8 cellular contexts compared by ENCODE assay signal in the genomic region with DNA sequence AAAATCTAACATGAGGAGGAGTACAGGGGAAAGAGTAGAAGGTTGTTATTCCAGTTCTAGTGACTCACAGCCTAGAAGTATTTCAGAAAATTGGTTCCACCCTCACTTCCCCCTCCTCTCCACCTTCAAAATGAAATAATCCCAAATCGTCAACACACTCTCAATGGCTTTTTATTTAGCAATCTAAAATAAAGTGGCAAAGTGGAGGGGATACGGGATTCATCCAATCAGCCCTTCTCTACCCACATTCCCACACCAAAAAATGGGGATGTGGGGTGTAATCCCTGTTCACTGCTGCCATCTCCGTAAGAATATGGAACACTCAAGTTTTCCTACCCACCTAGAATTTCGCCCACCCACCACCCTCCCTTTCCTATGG. TPM values are rescaled to one million over a fixed set of nuclear protein-coding genes. Genes with fewer than 3 reads are reported as not detected.
DNase-seq lines count a peak whose midpoint lies in the region; ATAC-seq lines count a peak whose summit lies in the region.

No MANE protein-coding gene starts in this region.

- POLR2A ChIA-PET in T-cell (lab: Charles Lee): no interaction called here

- H3K9me3 Mint-ChIP-seq in activated naive CD4-positive, alpha-beta T cell treated with anti-CD3 and anti-CD28 coated beads, Interleukin-2, amount 10 ng/mL, durations not matched to agents 7 days and 5 days: no peaks in the 10 kb centered on the region
- H3K9me3 Mint-ChIP-seq in activated naive CD4-positive, alpha-beta T cell treated with anti-CD3 and anti-CD28 coated beads, Interleukin-2, amount 50 U/mL, for 72 hours: no peaks in the 10 kb centered on the region
- H3K9me3 Mint-ChIP-seq in T-cell: no peaks in the 10 kb centered on the region

- no peaks in the 10 kb centered on the region for H3K36me3 Mint-ChIP-seq in activated naive CD4-positive, alpha-beta T cell treated with anti-CD3 and anti-CD28 coated beads, Interleukin-2, amount 10 ng/mL, durations not matched to agents 7 days and 5 days
- H3K36me3 Mint-ChIP-seq in activated naive CD4-positive, alpha-beta T cell treated with anti-CD3 and anti-CD28 coated beads, Interleukin-2, amount 50 U/mL, for 72 hours: no peaks in the 10 kb centered on the region
- H3K36me3 Mint-ChIP-seq in T-cell: no peaks in the 10 kb centered on the region

- peak overlapping the region; percentile 72 for H2AFZ ChIP-seq in neuron (ENCODE audit: low read depth, low read length)

- ATAC-seq in activated naive CD4-positive, alpha-beta T cell treated with anti-CD3 and anti-CD28 coated beads, Interleukin-2, amount 50 U/mL, for 72 hours: no peak
- no peak for ATAC-seq in T-cell (replicated peaks in 1 of 4)
- no peak for ATAC-seq in activated CD4-positive, CD25-positive, alpha-beta regulatory T cell treated with anti-CD3 and anti-CD28 coated beads, Interleukin-2, amount 50 U/mL, for 24 hours

- H3K36me3 ChIP-seq in neuron (ENCODE audit: insufficient read depth, low read length): no peaks in the 10 kb centered on the region

- H3K27me3 Mint-ChIP-seq in activated naive CD4-positive, alpha-beta T cell treated with anti-CD3 and anti-CD28 coated beads, Interleukin-2, amount 10 ng/mL, durations not matched to agents 7 days and 5 days: peaks cover 71% of the 10 kb centered on the region
- H3K27me3 Mint-ChIP-seq in T-cell: peaks cover 31 to 49% of the 10 kb centered on the region in 2 donors

- peak overlapping the region; percentile 49 for H3K27ac Mint-ChIP-seq in activated naive CD4-positive, alpha-beta T cell treated with anti-CD3 and anti-CD28 coated beads, Interleukin-2, amount 10 ng/mL, durations not matched to agents 7 days and 5 days
- peak overlapping the region in 1 of 2 donors; percentile 77 for H3K27ac Mint-ChIP-seq in activated naive CD4-positive, alpha-beta T cell treated with anti-CD3 and anti-CD28 coated beads, Interleukin-2, amount 50 U/mL, for 72 hours
- no peak overlapping the region for H3K27ac Mint-ChIP-seq in T-cell

- no peaks in the 10 kb centered on the region for H3K27me3 ChIP-seq in neuron (ENCODE audit: insufficient read depth, low read length)

- DNase-seq in activated naive CD4-positive, alpha-beta T cell treated with anti-CD3 and anti-CD28 coated beads, Interleukin-2, amount 10 ng/mL, durations not matched to agents 7 days and 5 days: no peak
- DNase-seq in activated naive CD4-positive, alpha-beta T cell treated with anti-CD3 and anti-CD28 coated beads, Interleukin-2, amount 50 U/mL, for 72 hours (ENCODE audit: low spot score in 2 of 2): no peak
- DNase-seq in T-cell (no peak), fibroblast of gingiva (ENCODE audit: low read depth) (peak; percentile 15), NAMALWA (ENCODE audit: low spot score) (no peak), SKM-1 (lab: John Stamatoyannopoulos, UW; ENCODE audit: unreplicated experiment) (no peak)

- peaks cover 36% of the 10 kb centered on the region for H3K4me1 Mint-ChIP-seq in activated naive CD4-positive, alpha-beta T cell treated with anti-CD3 and anti-CD28 coated beads, Interleukin-2, amount 10 ng/mL, durations not matched to agents 7 days and 5 days
- peaks cover 32 to 45% (median 37%) of the 10 kb centered on the region in 3 donors for H3K4me1 Mint-ChIP-seq in T-cell

- peaks cover 25% of the 10 kb centered on the region for H3K4me1 ChIP-seq in neuron (ENCODE audit: insufficient read depth, low read length)

- H3K4me3 ChIP-seq in neuron (ENCODE audit: low read length): peak overlapping the region; percentile 99

- peak overlapping the region; percentile 28 for H3K4me3 Mint-ChIP-seq in activated naive CD4-positive, alpha-beta T cell treated with anti-CD3 and anti-CD28 coated beads, Interleukin-2, amount 10 ng/mL, durations not matched to agents 7 days and 5 days
- peak overlapping the region; percentile 74 to 82 (median 78) for H3K4me3 Mint-ChIP-seq in T-cell

- H3K9me3 ChIP-seq in neuron (ENCODE audit: low read length): no peaks in the 10 kb centered on the region

- CTCF ChIA-PET in activated naive CD4-positive, alpha-beta T cell treated with anti-CD3 and anti-CD28 coated beads, Interleukin-2, amount 10 ng/mL, durations not matched to agents 7 days and 5 days (lab: Charles Lee): no interaction called here
- CTCF ChIA-PET in T-cell (lab: Charles Lee): interaction anchor here in 1 of 2 donors (0.7 kb wide), 1 partner anchor 130 kb away, joined by 3 read pairs; no protein-coding TSS in a partner anchor

RNA-seq across cellular contexts. Expression of a gene that starts 1.0 kb away (rescaled TPM):
- total RNA-seq in activated naive CD4-positive, alpha-beta T cell treated with anti-CD3 and anti-CD28 coated beads, Interleukin-2, amount 50 U/mL, for 72 hours: 10 to 100 TPM in 1 of 2 donors, 1 to 10 TPM in 1; 6.8 to 13.2 TPM
- total RNA-seq in T-cell: 1 to 10 TPM; 2.6 to 7.6 (median 4.9) TPM

RNA-seq across cellular contexts. Expression of a gene that starts 41.3 kb away (rescaled TPM):
- total RNA-seq in activated naive CD4-positive, alpha-beta T cell treated with anti-CD3 and anti-CD28 coated beads, Interleukin-2, amount 50 U/mL, for 72 hours: 1 to 10 TPM; 1.8 to 3.8 TPM
- 1 to 10 TPM; 1.3 to 2.5 (median 2.0) TPM for total RNA-seq in T-cell
